In the genomic region with DNA sequence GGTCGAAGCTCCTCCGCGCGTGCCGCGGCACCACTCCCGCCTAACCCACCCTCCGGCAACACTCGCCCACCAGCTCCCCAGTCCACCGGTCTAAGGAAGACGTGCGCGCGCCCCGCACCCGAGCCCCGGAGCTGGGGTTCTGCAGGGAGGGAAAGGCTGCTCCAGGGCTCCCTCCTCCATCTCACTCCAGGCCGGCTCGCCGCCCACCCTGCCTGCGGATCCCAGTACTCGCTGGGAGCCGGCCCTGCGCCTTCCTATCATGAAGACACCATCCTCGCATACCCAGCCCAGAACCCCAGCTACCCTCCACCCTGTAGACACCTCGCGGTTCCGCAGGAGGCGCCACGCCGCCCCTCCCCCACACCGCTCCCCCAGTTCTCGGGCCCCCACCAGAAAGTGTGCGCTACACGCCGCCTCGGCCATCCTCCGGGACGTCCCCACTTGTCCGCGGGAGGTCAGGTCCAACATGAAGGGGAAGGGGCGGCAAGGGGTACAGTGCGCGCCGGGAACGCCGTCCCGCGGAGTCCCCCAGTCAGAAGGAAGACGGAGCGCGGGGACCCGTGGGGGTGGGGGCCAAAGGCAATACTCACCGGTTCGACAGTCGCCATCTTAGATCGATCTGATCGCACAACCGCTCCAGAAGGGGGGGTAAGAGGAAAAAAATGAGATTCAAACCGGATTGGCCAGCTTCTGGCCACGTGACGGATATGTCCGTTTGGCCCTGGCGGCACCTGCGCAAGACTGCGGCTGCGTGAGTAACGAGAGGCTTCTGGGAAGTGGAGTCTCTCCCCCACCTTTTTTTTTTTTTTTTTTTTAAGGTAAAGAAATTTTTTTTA, we compare ENCODE assay signal across 1 cellular context.
TF ChIP-seq lines count a peak whose summit lies in the region.

A gene with protein sequence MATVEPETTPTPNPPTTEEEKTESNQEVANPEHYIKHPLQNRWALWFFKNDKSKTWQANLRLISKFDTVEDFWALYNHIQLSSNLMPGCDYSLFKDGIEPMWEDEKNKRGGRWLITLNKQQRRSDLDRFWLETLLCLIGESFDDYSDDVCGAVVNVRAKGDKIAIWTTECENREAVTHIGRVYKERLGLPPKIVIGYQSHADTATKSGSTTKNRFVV (minus strand): TSS at position 629 of the 836 bp plus-strand sequence. CDS start 21 bp downstream, at position 608.

TF ChIP-seq in WTC11, 78 proteins besides CTCF, POLR2A, EP300 and RAD21 (continued from another document and continues in another):
- no peak for TF ChIP-seq AR (CRISPR knock-in tag; IDR thresholded peaks at IDR 0.05)
- no peak for TF ChIP-seq AFF4 (CRISPR knock-in tag; IDR thresholded peaks at IDR 0.05; ENCODE audit: borderline replicate concordance)
- peak; percentile 45; the same call in 1 of the 2 replicates for TF ChIP-seq ZNF423 (CRISPR knock-in tag; IDR thresholded peaks at IDR 0.05)
- TF ChIP-seq NR3C1 (CRISPR knock-in tag; conservative IDR thresholded peaks at IDR 0.05; ENCODE audit: low read depth): no peak
- TF ChIP-seq FOXJ3 (CRISPR knock-in tag; IDR thresholded peaks at IDR 0.05; ENCODE audit: borderline replicate concordance): no peak
- no peak for TF ChIP-seq HMGA2 (CRISPR knock-in tag; IDR thresholded peaks at IDR 0.05)
- TF ChIP-seq ERG (CRISPR knock-in tag; IDR thresholded peaks at IDR 0.05): no peak
- no peak for TF ChIP-seq TCF7 (CRISPR knock-in tag; IDR thresholded peaks at IDR 0.05; ENCODE audit: low read depth)
- TF ChIP-seq USF2 (CRISPR knock-in tag; IDR thresholded peaks at IDR 0.05): peak; percentile 97
- no peak for TF ChIP-seq E2F1 (CRISPR knock-in tag; IDR thresholded peaks at IDR 0.05)
- no peak for TF ChIP-seq NFATC4 (CRISPR knock-in tag; IDR thresholded peaks at IDR 0.05)
- TF ChIP-seq MLX (CRISPR knock-in tag; IDR thresholded peaks at IDR 0.05): no peak
- TF ChIP-seq, protein P1, sequence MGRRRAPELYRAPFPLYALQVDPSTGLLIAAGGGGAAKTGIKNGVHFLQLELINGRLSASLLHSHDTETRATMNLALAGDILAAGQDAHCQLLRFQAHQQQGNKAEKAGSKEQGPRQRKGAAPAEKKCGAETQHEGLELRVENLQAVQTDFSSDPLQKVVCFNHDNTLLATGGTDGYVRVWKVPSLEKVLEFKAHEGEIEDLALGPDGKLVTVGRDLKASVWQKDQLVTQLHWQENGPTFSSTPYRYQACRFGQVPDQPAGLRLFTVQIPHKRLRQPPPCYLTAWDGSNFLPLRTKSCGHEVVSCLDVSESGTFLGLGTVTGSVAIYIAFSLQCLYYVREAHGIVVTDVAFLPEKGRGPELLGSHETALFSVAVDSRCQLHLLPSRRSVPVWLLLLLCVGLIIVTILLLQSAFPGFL (CRISPR knock-in tag; IDR thresholded peaks at IDR 0.05; ENCODE audit: borderline replicate concordance): no peak
- TF ChIP-seq ZNF138 (CRISPR knock-in tag; conservative IDR thresholded peaks at IDR 0.05): no peak
- TF ChIP-seq, protein P2, sequence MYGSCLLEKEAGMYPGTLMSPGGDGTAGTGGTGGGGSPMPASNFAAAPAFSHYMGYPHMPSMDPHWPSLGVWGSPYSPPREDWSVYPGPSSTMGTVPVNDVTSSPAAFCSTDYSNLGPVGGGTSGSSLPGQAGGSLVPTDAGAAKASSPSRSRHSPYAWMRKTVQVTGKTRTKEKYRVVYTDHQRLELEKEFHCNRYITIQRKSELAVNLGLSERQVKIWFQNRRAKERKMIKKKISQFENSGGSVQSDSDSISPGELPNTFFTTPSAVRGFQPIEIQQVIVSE (CRISPR knock-in tag; IDR thresholded peaks at IDR 0.05; ENCODE audit: borderline replicate concordance): no peak
- TF ChIP-seq, protein P3, sequence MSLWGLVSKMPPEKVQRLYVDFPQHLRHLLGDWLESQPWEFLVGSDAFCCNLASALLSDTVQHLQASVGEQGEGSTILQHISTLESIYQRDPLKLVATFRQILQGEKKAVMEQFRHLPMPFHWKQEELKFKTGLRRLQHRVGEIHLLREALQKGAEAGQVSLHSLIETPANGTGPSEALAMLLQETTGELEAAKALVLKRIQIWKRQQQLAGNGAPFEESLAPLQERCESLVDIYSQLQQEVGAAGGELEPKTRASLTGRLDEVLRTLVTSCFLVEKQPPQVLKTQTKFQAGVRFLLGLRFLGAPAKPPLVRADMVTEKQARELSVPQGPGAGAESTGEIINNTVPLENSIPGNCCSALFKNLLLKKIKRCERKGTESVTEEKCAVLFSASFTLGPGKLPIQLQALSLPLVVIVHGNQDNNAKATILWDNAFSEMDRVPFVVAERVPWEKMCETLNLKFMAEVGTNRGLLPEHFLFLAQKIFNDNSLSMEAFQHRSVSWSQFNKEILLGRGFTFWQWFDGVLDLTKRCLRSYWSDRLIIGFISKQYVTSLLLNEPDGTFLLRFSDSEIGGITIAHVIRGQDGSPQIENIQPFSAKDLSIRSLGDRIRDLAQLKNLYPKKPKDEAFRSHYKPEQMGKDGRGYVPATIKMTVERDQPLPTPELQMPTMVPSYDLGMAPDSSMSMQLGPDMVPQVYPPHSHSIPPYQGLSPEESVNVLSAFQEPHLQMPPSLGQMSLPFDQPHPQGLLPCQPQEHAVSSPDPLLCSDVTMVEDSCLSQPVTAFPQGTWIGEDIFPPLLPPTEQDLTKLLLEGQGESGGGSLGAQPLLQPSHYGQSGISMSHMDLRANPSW (CRISPR knock-in tag; conservative IDR thresholded peaks at IDR 0.05; ENCODE audit: low read depth): no peak
- TF ChIP-seq ZNF512 (CRISPR knock-in tag; IDR thresholded peaks at IDR 0.05; ENCODE audit: borderline replicate concordance): no peak
- no peak for TF ChIP-seq E2F5 (CRISPR knock-in tag; IDR thresholded peaks at IDR 0.05)
- TF ChIP-seq, protein P4, sequence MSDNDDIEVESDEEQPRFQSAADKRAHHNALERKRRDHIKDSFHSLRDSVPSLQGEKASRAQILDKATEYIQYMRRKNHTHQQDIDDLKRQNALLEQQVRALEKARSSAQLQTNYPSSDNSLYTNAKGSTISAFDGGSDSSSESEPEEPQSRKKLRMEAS (CRISPR knock-in tag; IDR thresholded peaks at IDR 0.05): peak; percentile 40; the same call in 1 of the 2 replicates
